21 cellular contexts compared by ENCODE assay signal in genomic region chr3:122395582-122395981, GRCh38. TPM values are rescaled to one million over a fixed set of nuclear protein-coding genes. Genes with fewer than 3 reads are reported as not detected.
A peak's percentile ranks its signal among the peaks of the same experiment; 100 is the strongest.
DNase-seq lines count a peak whose midpoint lies in the region; ATAC-seq, FAIRE-seq and TF ChIP-seq lines count a peak whose summit lies in the region.
"Had no signal": no experiment of that assay in that cellular context is flagged by ENCODE, and none has a peak within 500 bp of the region (broad histone marks: within the 10 kb centered on the region; RNA-seq: fewer than 3 reads in every experiment).

No MANE protein-coding gene starts in this region.

- in situ Hi-C loops in K562 (cut with MboI): loop anchor here (10.0 kb wide), 1 partner anchor 289 kb away; the partner anchor contains the start of gene PARP14

- H3K36me3 Mint-ChIP-seq in activated CD4-positive, alpha-beta T cell treated with anti-CD3 and anti-CD28 coated beads for 36 hours (ENCODE audit: low read depth): peaks cover 15% of the 10 kb centered on the region
- H3K36me3 Mint-ChIP-seq in stimulated activated effector memory CD8-positive, alpha-beta T cell treated with anti-CD3 and anti-CD28 coated beads, Interleukin-12 subunit alpha, Interleukin-12 subunit beta, amount 100 ng/mL, for 72 hours: peaks cover 71% of the 10 kb centered on the region
- H3K36me3 Mint-ChIP-seq: CD14-positive monocyte had no signal

- 67% methylated on average over 3 of the region's 3 CpGs for WGBS in K562 (ENCODE audit: insufficient coverage, low coverage, missing lambda C conversion rate)

- peak; percentile 36 for ATAC-seq in activated CD4-positive, alpha-beta T cell treated with anti-CD3 and anti-CD28 coated beads for 36 hours
- no peak for ATAC-seq in K562
- ATAC-seq in stimulated activated effector memory CD8-positive, alpha-beta T cell treated with anti-CD3 and anti-CD28 coated beads, Interleukin-12 subunit alpha, Interleukin-12 subunit beta, amount 100 ng/mL, for 72 hours: peak; percentile 46
- ATAC-seq: Panc1, Right ventricle myocardium inferior had no signal

- H3K36me3 ChIP-seq in K562 (ENCODE audit: control insufficient read depth, insufficient read depth, low read length) (peaks cover 21% of the 10 kb centered on the region; the same call in 2 of the 3 replicates), BE2C (peaks cover 4% of the 10 kb centered on the region; the same call in 1 of the 2 replicates)

- CTCF ChIA-PET in activated CD4-positive, alpha-beta T cell treated with anti-CD3 and anti-CD28 coated beads for 36 hours (lab: Charles Lee): interaction anchor here (0.7 to 0.9 kb wide), 2 partner anchors 109 to 284 kb away, joined by 3 to 4 read pairs; no protein-coding TSS in a partner anchor
- CTCF ChIA-PET in K562 (lab: Yijun Ruan, JAX; ENCODE audit: low intra/inter-chr PET ratio): no interaction called here

- no peak overlapping the region for H3K4me2 ChIP-seq in K562 (ENCODE audit: insufficient read depth, low read length)
- H3K4me2 ChIP-seq: SK-N-SH had no signal

- peaks cover 29% of the 10 kb centered on the region for H3K79me2 ChIP-seq in K562 (ENCODE audit: control insufficient read depth, insufficient read depth, low read length)

- H3K27ac ChIP-seq in K562 (ENCODE audit: extremely low read depth, low read depth, low read length): no peak overlapping the region

- TF ChIP-seq EP300 in K562 (IDR thresholded peaks at IDR 0.05; ENCODE audit: low read length): no peak

- H3K27me3 ChIP-seq in K562 (ENCODE audit: control insufficient read depth in 2 of 2, insufficient read depth in 2 of 2, low read length in 2 of 2) (no peaks in the 10 kb centered on the region), BE2C (no peaks in the 10 kb centered on the region)

- peaks cover 30% of the 10 kb centered on the region for H3K4me1 Mint-ChIP-seq in activated CD4-positive, alpha-beta T cell treated with anti-CD3 and anti-CD28 coated beads for 36 hours
- H3K4me1 Mint-ChIP-seq in stimulated activated effector memory CD8-positive, alpha-beta T cell treated with anti-CD3 and anti-CD28 coated beads, Interleukin-12 subunit alpha, Interleukin-12 subunit beta, amount 100 ng/mL, for 72 hours: peaks cover 19% of the 10 kb centered on the region

- H3K4me3 ChIP-seq in K562 (no peak overlapping the region), BE2C (ENCODE audit: low read depth, low read length) (no peak overlapping the region)

- no peak overlapping the region for H3K9ac ChIP-seq in K562 (ENCODE audit: insufficient read depth in 1 of 2, low read depth in 2 of 2, low read length in 2 of 2)
- H3K9ac ChIP-seq: SK-N-SH had no signal

- H3K9me3 ChIP-seq in K562 (replicated peaks; ENCODE audit: control insufficient read depth, insufficient read depth, low read depth, low read length) (no peaks in the 10 kb centered on the region), BE2C (no peaks in the 10 kb centered on the region)
- H3K9me3 ChIP-seq: SK-N-SH had no signal

- POLR2A ChIA-PET in activated CD4-positive, alpha-beta T cell treated with anti-CD3 and anti-CD28 coated beads for 36 hours (lab: Charles Lee): no interaction called here
- POLR2A ChIA-PET in K562 (lab: Yijun Ruan, JAX): no interaction called here

- no peak for TF ChIP-seq POLR2A in K562 (conservative IDR thresholded peaks at IDR 0.05)

- no peaks in the 10 kb centered on the region for H3K27me3 Mint-ChIP-seq in activated CD4-positive, alpha-beta T cell treated with anti-CD3 and anti-CD28 coated beads for 36 hours

- DNase-seq in activated CD4-positive, alpha-beta T cell treated with anti-CD3 and anti-CD28 coated beads for 36 hours: no peak
- DNase-seq in activated CD4-positive, alpha-beta T cell treated with anti-CD3 and anti-CD28 coated beads, Interleukin-2, amount 50 U/mL, for 4 hours: no peak
- DNase-seq in RPMI7951 (ENCODE audit: low read depth) (peak; percentile 15), K562 (ENCODE audit: extremely low read depth in 1 of 4, low spot score in 3 of 4) (no peak), NCI-H1436 treated with DMSO at 0.1 percent for 48 hours (lab: John Stamatoyannopoulos, UW) (no peak), HK-2 (ENCODE audit: unreplicated experiment) (no peak), BE2C (no peak)
- no peak for DNase-seq in stimulated activated effector memory CD8-positive, alpha-beta T cell treated with anti-CD3 and anti-CD28 coated beads, Interleukin-12 subunit alpha, Interleukin-12 subunit beta, amount 100 ng/mL, for 72 hours (ENCODE audit: low spot score in 2 of 2)
- DNase-seq: DMS 273 treated with DMSO at 0.1 percent for 48 hours, KG1, NCI-H1105, NCI-H187 treated with DMSO at 0.1 percent for 48 hours, NCI-H2171 treated with DMSO at 0.1 percent for 48 hours, NCI-H510A, NCI-H774, SK-N-SH had no signal

- no peak overlapping the region for H3K4me3 Mint-ChIP-seq in activated CD4-positive, alpha-beta T cell treated with anti-CD3 and anti-CD28 coated beads for 36 hours
- H3K4me3 Mint-ChIP-seq in stimulated activated effector memory CD8-positive, alpha-beta T cell treated with anti-CD3 and anti-CD28 coated beads, Interleukin-12 subunit alpha, Interleukin-12 subunit beta, amount 100 ng/mL, for 72 hours: no peak overlapping the region
- H3K4me3 Mint-ChIP-seq: CD14-positive monocyte had no signal

- intact Hi-C loops in activated CD4-positive, alpha-beta T cell treated with anti-CD3 and anti-CD28 coated beads for 36 hours (cut with DNase I, micrococcal nuclease): no loop called here
- intact Hi-C loops in K562 (cut with micrococcal nuclease): no loop called here

- no peak overlapping the region for H2AFZ ChIP-seq in K562 (ENCODE audit: low read depth, low read length)

- TF ChIP-seq RAD21 in K562 (CRISPR knock-in tag; conservative IDR thresholded peaks at IDR 0.05 in 1 of 2, IDR thresholded peaks at IDR 0.05 in 1 of 2): no peak

- no peak for TF ChIP-seq CTCF in K562 (IDR thresholded peaks at IDR 0.05 in 2 of 3, conservative IDR thresholded peaks at IDR 0.05 in 1 of 3; ENCODE audit: insufficient read depth in 2 of 3, low read depth in 1 of 3, low read length in 3 of 3)
- no peak for TF ChIP-seq CTCF in BE2C (IDR thresholded peaks at IDR 0.05; ENCODE audit: low read depth, low read length)

- H3K27ac Mint-ChIP-seq in activated CD4-positive, alpha-beta T cell treated with anti-CD3 and anti-CD28 coated beads for 36 hours: no peak overlapping the region
- no peak overlapping the region for H3K27ac Mint-ChIP-seq in stimulated activated effector memory CD8-positive, alpha-beta T cell treated with anti-CD3 and anti-CD28 coated beads, Interleukin-12 subunit alpha, Interleukin-12 subunit beta, amount 100 ng/mL, for 72 hours
- H3K27ac Mint-ChIP-seq: CD14-positive monocyte had no signal

- H3K9me3 Mint-ChIP-seq in activated CD4-positive, alpha-beta T cell treated with anti-CD3 and anti-CD28 coated beads for 36 hours (ENCODE audit: low read depth): no peaks in the 10 kb centered on the region
- no peaks in the 10 kb centered on the region for H3K9me3 Mint-ChIP-seq in stimulated activated effector memory CD8-positive, alpha-beta T cell treated with anti-CD3 and anti-CD28 coated beads, Interleukin-12 subunit alpha, Interleukin-12 subunit beta, amount 100 ng/mL, for 72 hours

- no TSS peak for BruUV-seq in K562 (replicated peaks; lab: Mats Ljungman, UMichigan)

- no peaks in the 10 kb centered on the region for H3K9me1 ChIP-seq in K562 (ENCODE audit: control insufficient read depth, insufficient read depth, low read length)

- FAIRE-seq in K562 (lab: Jason Lieb, UNC): no peak
- FAIRE-seq: A204.1, H1 had no signal

- H4K20me1 ChIP-seq in K562 (replicated peaks; ENCODE audit: control insufficient read depth, insufficient read depth, low read length): 0 out of 2 replicates have a peak, but pooled peaks cover under 1% of the 10 kb centered on the region

- H3K4me1 ChIP-seq in K562 (replicated peaks in 1 of 2; ENCODE audit: control insufficient read depth in 2 of 2, insufficient read depth in 2 of 2, low read length in 2 of 2): peaks cover 0 to 1% of the 10 kb centered on the region in 2 experiments; a peak in 2 of 5 replicates
- H3K4me1 ChIP-seq in BE2C: no peaks in the 10 kb centered on the region

RNA-seq across cellular contexts. Expression of gene FAM162A, which starts 11.6 kb away (rescaled TPM):
- total RNA-seq in activated CD4-positive, alpha-beta T cell treated with anti-CD3 and anti-CD28 coated beads for 36 hours: 100 to 1,000 TPM; 163 to 181 TPM
- total RNA-seq in RPMI7951 (2014; rRNA removed; shearing (Covaris generic)): 72.1 and 87.6 TPM in 2 replicates
- 10.4 and 24.6 TPM in 2 replicates for total RNA-seq in K562 (2011; cell fraction: chromatin; rRNA removed; ENCODE audit: low replicate concordance)
- total RNA-seq in K562 (2011; cell fraction: nucleolus; rRNA removed): 8.3 and 12.4 TPM in 2 replicates
- 16.4 and 29.3 TPM in 2 replicates for total RNA-seq in K562 (2011; cell fraction: nucleoplasm; rRNA removed)
- 37.5 and 62.6 TPM in 2 replicates for total RNA-seq in K562 (2014; rRNA removed)
- 103 TPM in 2 replicates for total RNA-seq in K562 (2014; rRNA removed; fragmentation: Illumina TruSeq; extraction: Trizol)
- 76.5 and 77.6 TPM in 2 replicates for total RNA-seq in K562 (2015; rRNA removed; fragmentation: Illumina TruSeq; extraction: Trizol)
- 64.9 and 77.7 TPM in 2 replicates for total RNA-seq in K562 (2021)
- 171 and 191 TPM in 2 replicates for polyA plus RNA-seq in K562 (2011; rRNA removed)
- polyA plus RNA-seq in K562 (2011; cell fraction: cytosol; rRNA removed): 32.1 and 58.5 TPM in 2 replicates
- 49.2 and 82.2 TPM in 2 replicates for polyA plus RNA-seq in K562 (2011; cell fraction: nucleus; rRNA removed)
- 43.2 and 84.0 TPM in 2 replicates for polyA plus RNA-seq in K562 (2012)
- polyA plus RNA-seq in K562 (2014; fragmentation: Illumina TruSeq; extraction: Trizol): 101 TPM in 2 replicates
- 100 to 1,000 TPM; 208 to 211 TPM for polyA plus RNA-seq in K562 (2014; fragmentation: Nextera tagmentation; extraction: Ambion mirVana)
- polyA plus RNA-seq in K562 (2014; rRNA removed): 89.4 and 106 TPM in 2 replicates
- polyA minus RNA-seq in K562 (2011; rRNA and poly(A)+ RNA removed): 85.8 and 91.9 TPM in 2 replicates
- 17.7 and 22.1 TPM in 2 replicates for polyA minus RNA-seq in K562 (2011; cell fraction: cytosol; rRNA and poly(A)+ RNA removed)
- polyA minus RNA-seq in K562 (2011; cell fraction: nucleus; rRNA and poly(A)+ RNA removed): 9.4 and 16.8 TPM in 2 replicates
- polyA plus RNA-seq in BE2C (2012; ENCODE audit: insufficient read depth, insufficient read length, low read depth): 53.6 TPM

RNA-seq across cellular contexts. Expression of gene MIX23, which starts 12.6 kb away (rescaled TPM):
- 100 to 1,000 TPM; 148 to 250 TPM for total RNA-seq in activated CD4-positive, alpha-beta T cell treated with anti-CD3 and anti-CD28 coated beads for 36 hours
- total RNA-seq in RPMI7951 (2014; rRNA removed; shearing (Covaris generic)): 66.8 and 99.6 TPM in 2 replicates
- 6.5 and 22.5 TPM in 2 replicates for total RNA-seq in K562 (2011; cell fraction: chromatin; rRNA removed; ENCODE audit: low replicate concordance)
- total RNA-seq in K562 (2011; cell fraction: nucleolus; rRNA removed): 5.7 and 6.6 TPM in 2 replicates
- 10.3 and 18.9 TPM in 2 replicates for total RNA-seq in K562 (2011; cell fraction: nucleoplasm; rRNA removed)
- total RNA-seq in K562 (2014; rRNA removed): 69.2 and 103 TPM in 2 replicates
- 106 and 124 TPM in 2 replicates for total RNA-seq in K562 (2014; rRNA removed; fragmentation: Illumina TruSeq; extraction: Trizol)
- total RNA-seq in K562 (2015; rRNA removed; fragmentation: Illumina TruSeq; extraction: Trizol): 122 and 143 TPM in 2 replicates
- 46.6 and 81.3 TPM in 2 replicates for total RNA-seq in K562 (2021)
- 27.8 and 45.5 TPM in 2 replicates for polyA plus RNA-seq in K562 (2011; rRNA removed)
- 8.6 and 14.8 TPM in 2 replicates for polyA plus RNA-seq in K562 (2011; cell fraction: cytosol; rRNA removed)
- 8.6 and 14.6 TPM in 2 replicates for polyA plus RNA-seq in K562 (2011; cell fraction: nucleus; rRNA removed)
- polyA plus RNA-seq in K562 (2012): 34.6 and 87.0 TPM in 2 replicates
- 162 and 185 TPM in 2 replicates for polyA plus RNA-seq in K562 (2014; fragmentation: Illumina TruSeq; extraction: Trizol)
- polyA plus RNA-seq in K562 (2014; fragmentation: Nextera tagmentation; extraction: Ambion mirVana): 100 to 1,000 TPM; 102 to 125 TPM
- 130 and 134 TPM in 2 replicates for polyA plus RNA-seq in K562 (2014; rRNA removed)
- 27.8 and 28.4 TPM in 2 replicates for polyA minus RNA-seq in K562 (2011; rRNA and poly(A)+ RNA removed)
- polyA minus RNA-seq in K562 (2011; cell fraction: cytosol; rRNA and poly(A)+ RNA removed): 7.2 and 9.4 TPM in 2 replicates
- 4.6 and 9.2 TPM in 2 replicates for polyA minus RNA-seq in K562 (2011; cell fraction: nucleus; rRNA and poly(A)+ RNA removed)
- 70.1 TPM for polyA plus RNA-seq in BE2C (2012; ENCODE audit: insufficient read depth, insufficient read length, low read depth)

RNA-seq across cellular contexts. Expression of gene WDR5B, which starts 20.3 kb away (rescaled TPM):
- total RNA-seq in activated CD4-positive, alpha-beta T cell treated with anti-CD3 and anti-CD28 coated beads for 36 hours: 1 to 10 TPM; 2.6 to 2.8 TPM
- 6.2 and 9.4 TPM in 2 replicates for total RNA-seq in RPMI7951 (2014; rRNA removed; shearing (Covaris generic))
- 6.0 and 16.2 TPM in 2 replicates for total RNA-seq in K562 (2011; cell fraction: chromatin; rRNA removed; ENCODE audit: low replicate concordance)
- total RNA-seq in K562 (2011; cell fraction: nucleolus; rRNA removed): 7.0 and 9.1 TPM in 2 replicates
- total RNA-seq in K562 (2011; cell fraction: nucleoplasm; rRNA removed): 10.6 and 10.9 TPM in 2 replicates
- 2.3 and 2.8 TPM in 2 replicates for total RNA-seq in K562 (2014; rRNA removed)
- total RNA-seq in K562 (2014; rRNA removed; fragmentation: Illumina TruSeq; extraction: Trizol): 4.4 and 4.6 TPM in 2 replicates
- 4.1 and 4.2 TPM in 2 replicates for total RNA-seq in K562 (2015; rRNA removed; fragmentation: Illumina TruSeq; extraction: Trizol)
- 3.0 and 3.1 TPM in 2 replicates for total RNA-seq in K562 (2021)
- 9.0 and 10.1 TPM in 2 replicates for polyA plus RNA-seq in K562 (2011; rRNA removed)
- polyA plus RNA-seq in K562 (2011; cell fraction: cytosol; rRNA removed): 2.2 and 4.9 TPM in 2 replicates
- 4.5 and 6.7 TPM in 2 replicates for polyA plus RNA-seq in K562 (2011; cell fraction: nucleus; rRNA removed)
- polyA plus RNA-seq in K562 (2012): 2.8 and 4.5 TPM in 2 replicates
- polyA plus RNA-seq in K562 (2014; fragmentation: Illumina TruSeq; extraction: Trizol): 2.9 and 3.5 TPM in 2 replicates
- polyA plus RNA-seq in K562 (2014; fragmentation: Nextera tagmentation; extraction: Ambion mirVana): 1 to 10 TPM; 3.9 to 4.4 TPM
- polyA plus RNA-seq in K562 (2014; rRNA removed): 4.8 and 5.0 TPM in 2 replicates
- polyA minus RNA-seq in K562 (2011; rRNA and poly(A)+ RNA removed): 7.1 and 8.6 TPM in 2 replicates
- polyA minus RNA-seq in K562 (2011; cell fraction: cytosol; rRNA and poly(A)+ RNA removed): 1.4 and 1.6 TPM in 2 replicates
- polyA minus RNA-seq in K562 (2011; cell fraction: nucleus; rRNA and poly(A)+ RNA removed): 5.1 and 13.6 TPM in 2 replicates
- polyA plus RNA-seq in BE2C (2012; ENCODE audit: insufficient read depth, insufficient read length, low read depth): 9.3 TPM
